Comparison of ENCODE assay signal across 8 cellular contexts in genomic region chr2:169361706-169362345, GRCh38. TPM values are rescaled to one million over a fixed set of nuclear protein-coding genes. Genes with fewer than 3 reads are reported as not detected.
DNase-seq lines count a peak whose midpoint lies in the region; ATAC-seq and TF ChIP-seq lines count a peak whose summit lies in the region.

No MANE protein-coding gene starts in this region.

- 1% methylated on average over 57 of the region's 57 CpGs for WGBS in lung, 2 donors

- H3K36me3 Mint-ChIP-seq in CD8-positive, alpha-beta T cell = peaks cover 5% of the 10 kb centered on the region

- H3K4me1 Mint-ChIP-seq in CD8-positive, alpha-beta T cell (ENCODE audit: low read depth) = peaks cover 32% of the 10 kb centered on the region

- CTCF ChIA-PET in CD8-positive, alpha-beta T cell (lab: Charles Lee) = no interaction called here

- no peaks in the 10 kb centered on the region for H3K9me3 Mint-ChIP-seq in CD8-positive, alpha-beta T cell

- no peaks in the 10 kb centered on the region for H3K36me3 ChIP-seq in CD8-positive, alpha-beta T cell (ENCODE audit: insufficient read depth, low read length)
- H3K36me3 ChIP-seq in lung (ENCODE audit: control insufficient read depth in 2 of 2, insufficient read depth in 2 of 2, low read length in 2 of 2) (no peaks in the 10 kb centered on the region), thoracic aorta (no peaks in the 10 kb centered on the region)

- TF ChIP-seq CTCF in CD8-positive, alpha-beta T cell (IDR thresholded peaks at IDR 0.05) = no peak
- TF ChIP-seq CTCF in NB4 (IDR thresholded peaks at IDR 0.05; ENCODE audit: low read depth, low read length) = no peak
- no peak for TF ChIP-seq CTCF in choroid plexus epithelial cell (conservative IDR thresholded peaks at IDR 0.05; ENCODE audit: low read depth, low read length)
- TF ChIP-seq CTCF in lung (IDR thresholded peaks at IDR 0.05; ENCODE audit: control extremely low read depth, extremely low read depth) = no peak
- TF ChIP-seq CTCF in thoracic aorta (IDR thresholded peaks at IDR 0.05) = no peak

- intact Hi-C loops in CD8-positive, alpha-beta T cell (cut with DNase I, micrococcal nuclease) = no loop called here

- no peak for ATAC-seq in CD8-positive, alpha-beta T cell
- ATAC-seq in lung (ENCODE audit: insufficient read depth, low FRiP score) = peak; percentile 38
- ATAC-seq in thoracic aorta (ENCODE audit: insufficient number of reproducible peaks, low FRiP score, low read depth) = no peak

- peaks cover 46% of the 10 kb centered on the region for H3K27me3 Mint-ChIP-seq in CD8-positive, alpha-beta T cell (ENCODE audit: low read depth)

- peaks cover 5% of the 10 kb centered on the region for H3K27me3 ChIP-seq in CD8-positive, alpha-beta T cell (ENCODE audit: insufficient read depth, low read length)
- H3K27me3 ChIP-seq in lung (ENCODE audit: control insufficient read depth, insufficient read depth) = no peaks in the 10 kb centered on the region
- no peaks in the 10 kb centered on the region for H3K27me3 ChIP-seq in thoracic aorta (replicated peaks; ENCODE audit: insufficient read depth)

- TF ChIP-seq POLR2A in NB4 (IDR thresholded peaks at IDR 0.05; ENCODE audit: extremely low read depth, insufficient read length) = no peak

- H3K4me1 ChIP-seq in CD8-positive, alpha-beta T cell (ENCODE audit: insufficient read depth, low read length) = peaks cover 18% of the 10 kb centered on the region
- H3K4me1 ChIP-seq in lung (ENCODE audit: control insufficient read depth in 2 of 2, insufficient read depth in 2 of 2, low read length in 2 of 2) (peaks cover 0 to 21% of the 10 kb centered on the region in 2 donors), thoracic aorta (ENCODE audit: control insufficient read depth in 1 of 2, low read depth in 2 of 2) (peaks cover 22 to 39% of the 10 kb centered on the region in 2 donors)

- POLR2A ChIA-PET in CD8-positive, alpha-beta T cell (lab: Charles Lee) = no interaction called here

- no peaks in the 10 kb centered on the region for H3K9me3 ChIP-seq in CD8-positive, alpha-beta T cell (ENCODE audit: low read length)
- H3K9me3 ChIP-seq in lung (ENCODE audit: control insufficient read depth in 2 of 2, insufficient read depth in 1 of 2, low read length in 1 of 2) (peaks cover 0 to 2% of the 10 kb centered on the region in 2 donors), thoracic aorta (no peaks in the 10 kb centered on the region)

- no peak overlapping the region for H3K27ac Mint-ChIP-seq in CD8-positive, alpha-beta T cell

- DNase-seq in CD8-positive, alpha-beta T cell = peak in 1 of 7 experiments; percentile 6
- DNase-seq in NB4 (ENCODE audit: low read depth) (peak; percentile 30), choroid plexus epithelial cell (ENCODE audit: low read depth) (peak; percentile 6), lung (ENCODE audit: low spot score) (no peak), thoracic aorta (ENCODE audit: low spot score) (no peak), NCI-H2081 treated with DMSO at 0.1 percent for 48 hours (lab: John Stamatoyannopoulos, UW) (no peak), H4 (ENCODE audit: low spot score) (no peak), NCI-H1105 (lab: John Stamatoyannopoulos, UW) (no peak)

- peak overlapping the region; percentile 95 for H3K4me3 Mint-ChIP-seq in CD8-positive, alpha-beta T cell

- no peak overlapping the region for H3K27ac ChIP-seq in CD8-positive, alpha-beta T cell (ENCODE audit: low read depth, low read length)
- H3K27ac ChIP-seq in lung (ENCODE audit: low read depth in 1 of 2, low read length in 1 of 2) = no peak overlapping the region
- H3K27ac ChIP-seq in thoracic aorta = no peak overlapping the region

- H3K4me3 ChIP-seq in CD8-positive, alpha-beta T cell (ENCODE audit: low read depth, low read length) = peak overlapping the region; percentile 80
- H3K4me3 ChIP-seq in NB4 (ENCODE audit: low read depth, low read length) = no peak overlapping the region
- H3K4me3 ChIP-seq in choroid plexus epithelial cell (ENCODE audit: low read depth, low read length) = peak overlapping the region; percentile 30
- H3K4me3 ChIP-seq in lung = peak overlapping the region; percentile 40
- peak overlapping the region; percentile 79 for H3K4me3 ChIP-seq in thoracic aorta

RNA-seq across cellular contexts. Expression of gene LRP2, which starts 0.5 kb away (rescaled TPM):
- not detected for total RNA-seq in CD8-positive, alpha-beta T cell
- total RNA-seq in lung = 10 to 100 TPM; 25.8 to 39.5 TPM
- 1 to 10 TPM; 2.4 to 5.9 TPM for polyA plus RNA-seq in lung
- under 1 TPM; 0.07 to 0.14 TPM for total RNA-seq in thoracic aorta
- 0.10 and 0.29 TPM in 2 replicates for total RNA-seq in H4 (2014; rRNA removed; shearing (Covaris generic))

Comparison
In these comparisons a context has a peak if more than half of its experiments do, and no peak if none do; other contexts are left out.
1. DNase-seq: peak in NB4 (single experiment) and choroid plexus epithelial cell (single experiment); none in lung (single experiment), thoracic aorta (single experiment), NCI-H2081 treated with DMSO at 0.1 percent for 48 hours (single experiment), H4 (single experiment) and NCI-H1105 (single experiment).
2. RNA of gene LRP2, which starts 0.5 kb away (total RNA-seq): 25.8 to 39.5 TPM in lung; 0.07 to 0.14 TPM in thoracic aorta, 0.10 to 0.29 TPM in H4 and not detected in CD8-positive, alpha-beta T cell; every median in the first group is over 10 times any median in the second.